Comparison of ENCODE assay signal across 12 cellular contexts in the genomic region with DNA sequence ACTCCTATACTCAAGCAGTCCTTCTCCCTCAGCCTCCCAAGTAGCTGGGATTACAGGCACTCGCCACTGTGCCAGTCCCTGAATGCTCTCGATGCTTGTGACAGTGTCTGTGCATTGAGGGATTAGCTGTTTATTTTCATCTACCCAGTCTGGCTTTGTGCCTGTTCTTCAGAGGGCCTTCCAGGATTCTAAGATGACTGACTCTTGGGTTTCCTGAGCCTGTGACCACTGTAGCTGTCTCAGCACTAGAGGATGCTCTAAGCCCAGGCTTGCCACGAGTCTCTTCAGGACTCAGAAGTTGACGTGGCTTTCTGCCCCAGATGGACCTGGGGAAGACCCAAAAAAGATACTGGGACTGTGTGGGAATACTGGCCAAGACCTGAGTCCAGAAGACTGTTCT.
DNase-seq lines count a peak whose midpoint lies in the region; TF ChIP-seq lines count a peak whose summit lies in the region.
"Had no signal": no experiment of that assay in that cellular context is flagged by ENCODE, and none has a peak within 500 bp of the region (broad histone marks: within the 10 kb centered on the region; RNA-seq: fewer than 3 reads in every experiment).

No MANE protein-coding gene starts in this region.

- no peaks in the 10 kb centered on the region for H4K20me1 ChIP-seq in Loucy (ENCODE audit: insufficient read depth, low read length, poor library complexity, severe bottlenecking)

- H3K79me1 ChIP-seq in neuronal stem cell (ENCODE audit: low read depth, low read length), result no peaks in the 10 kb centered on the region

- no peak overlapping the region for H3K23ac ChIP-seq in neuronal stem cell (ENCODE audit: low read depth, low read length, poor library complexity)

- H3K9me3 ChIP-seq in Loucy (ENCODE audit: insufficient read depth, low read depth, low read length) (no peaks in the 10 kb centered on the region), endodermal cell (ENCODE audit: control insufficient read depth, low read length) (no peaks in the 10 kb centered on the region), neuronal stem cell (replicated peaks in 1 of 2; ENCODE audit: control insufficient read depth in 2 of 2, insufficient read depth in 1 of 2, low read depth in 1 of 2, low read length in 2 of 2) (no peaks in the 10 kb centered on the region), stomach (no peaks in the 10 kb centered on the region)

- H3K27ac Mint-ChIP-seq in endodermal cell, result no peak overlapping the region

- peaks cover 7% of the 10 kb centered on the region for H3K36me3 Mint-ChIP-seq in endodermal cell (ENCODE audit: low read depth)

- H3K4me1 Mint-ChIP-seq in endodermal cell, result no peaks in the 10 kb centered on the region

- H4K8ac ChIP-seq in neuronal stem cell (ENCODE audit: low read depth, low read length), result no peak overlapping the region

- no peak overlapping the region for H3K14ac ChIP-seq in neuronal stem cell (ENCODE audit: low read length)

- H3K4me1 ChIP-seq in Loucy (ENCODE audit: insufficient read depth, low read length, poor library complexity, severe bottlenecking) (no peaks in the 10 kb centered on the region), endodermal cell (ENCODE audit: control insufficient read depth, insufficient read depth, low read length) (no peaks in the 10 kb centered on the region), neuronal stem cell (ENCODE audit: control insufficient read depth in 2 of 2, insufficient read depth in 1 of 2, low read depth in 1 of 2, low read length in 2 of 2) (peaks cover 0 to under 1% of the 10 kb centered on the region in 2 donors), stomach (peaks cover 0 to 18% (median 7%) of the 10 kb centered on the region in 4 donors)

- no peak overlapping the region for H2BK120ac ChIP-seq in neuronal stem cell (ENCODE audit: low read depth, low read length)

- no peak for TF ChIP-seq EP300 in stomach (IDR thresholded peaks at IDR 0.05)

- H3K36me3 ChIP-seq in Loucy (ENCODE audit: insufficient read depth, low read length) (peaks cover 3% of the 10 kb centered on the region; the same call in 1 of the 2 replicates), endodermal cell (ENCODE audit: control insufficient read depth, insufficient read depth, low read length) (no peaks in the 10 kb centered on the region), neuronal stem cell (replicated peaks in 1 of 2; ENCODE audit: control insufficient read depth in 2 of 2, insufficient read depth in 2 of 2, low read length in 2 of 2) (no peaks in the 10 kb centered on the region), stomach (peaks cover 0 to 32% (median 18%) of the 10 kb centered on the region in 4 donors)

- no peaks in the 10 kb centered on the region for H3K9me2 ChIP-seq in Loucy (replicated peaks; ENCODE audit: low read depth, low read length)

- DNase-seq in endodermal cell (no peak), neuronal stem cell (ENCODE audit: low spot score) (no peak), T-helper 9 cell (no peak), stomach (no peak), Kasumi-1 (lab: John Stamatoyannopoulos, UW) (no peak)
- no peak for DNase-seq in activated CD4-positive, alpha-beta T cell treated with anti-CD3 and anti-CD28 coated beads for 48 hours
- DNase-seq: activated CD8-positive, alpha-beta memory T cell treated with anti-CD3 and anti-CD28 coated beads for 24 hours; DMS 273 treated with DMSO at 0.1 percent for 48 hours; stimulated activated naive CD4-positive, alpha-beta T cell treated with Interleukin-2 at 50 U/mL for 16 hours had no signal

- no peaks in the 10 kb centered on the region for H3K27me3 ChIP-seq in Loucy (ENCODE audit: insufficient read depth, low read length, poor library complexity, severe bottlenecking)
- H3K27me3 ChIP-seq in endodermal cell (ENCODE audit: control insufficient read depth, insufficient read depth, low read length, poor library complexity, severe bottlenecking), result peaks cover 6% of the 10 kb centered on the region
- no peaks in the 10 kb centered on the region for H3K27me3 ChIP-seq in neuronal stem cell (ENCODE audit: control insufficient read depth in 3 of 3, insufficient read depth in 3 of 3, low read depth in 1 of 3, low read length in 3 of 3)
- H3K27me3 ChIP-seq in stomach, result no peaks in the 10 kb centered on the region

- H3K27me3 Mint-ChIP-seq in endodermal cell (ENCODE audit: insufficient read depth), result no peaks in the 10 kb centered on the region

- H2AFZ ChIP-seq in Loucy (ENCODE audit: low read length) (no peak overlapping the region), neuronal stem cell (ENCODE audit: low read length) (no peak overlapping the region)

- H2BK12ac ChIP-seq in neuronal stem cell (ENCODE audit: low read length), result no peak overlapping the region

- intact Hi-C loops in stomach (cut with DNase I; ENCODE audit: low total_unique reads), result no loop called here

- H3K79me2 ChIP-seq in Loucy (ENCODE audit: insufficient read depth, low read length), result no peaks in the 10 kb centered on the region

- H3K9ac ChIP-seq in Loucy (ENCODE audit: low read depth, low read length, poor library complexity, severe bottlenecking) (no peak overlapping the region), endodermal cell (ENCODE audit: extremely low read depth, low read length, poor library complexity, severe bottlenecking) (no peak overlapping the region), neuronal stem cell (ENCODE audit: low read depth, low read length, poor library complexity) (no peak overlapping the region)

- peaks cover 4% of the 10 kb centered on the region for H3K9me3 Mint-ChIP-seq in endodermal cell

- TF ChIP-seq POLR2A in stomach (IDR thresholded peaks at IDR 0.05), result no peak

- no peaks in the 10 kb centered on the region for H3F3A ChIP-seq in Loucy (ENCODE audit: low read depth)

- H3K4me2 ChIP-seq in Loucy (ENCODE audit: low read depth, low read length, poor library complexity, severe bottlenecking), result no peak overlapping the region
- H3K4me2 ChIP-seq in neuronal stem cell (ENCODE audit: insufficient read depth, low read length, poor library complexity, severe bottlenecking), result no peak overlapping the region

- H2BK15ac ChIP-seq in neuronal stem cell (ENCODE audit: low read length), result no peak overlapping the region

- TF ChIP-seq CTCF in GM12872 (IDR thresholded peaks at IDR 0.05; ENCODE audit: insufficient read depth, low read depth, low read length) (peak; percentile 27; the same call in 1 of the 3 replicates), Loucy (conservative IDR thresholded peaks at IDR 0.05; ENCODE audit: low read length) (peak; percentile 36), endodermal cell (conservative IDR thresholded peaks at IDR 0.05) (peak; percentile 60), stomach (IDR thresholded peaks at IDR 0.05) (no peak)

- H3K4me3 ChIP-seq in Loucy (ENCODE audit: low read length, poor library complexity, severe bottlenecking) (no peak overlapping the region), endodermal cell (ENCODE audit: low read length) (no peak overlapping the region), neuronal stem cell (ENCODE audit: low read length in 2 of 2) (no peak overlapping the region), stomach (no peak overlapping the region)
- H3K4me3 ChIP-seq: SK-N-MC had no signal

- H3K4me3 Mint-ChIP-seq in endodermal cell, result no peak overlapping the region

- no peak overlapping the region for H3K27ac ChIP-seq in endodermal cell (ENCODE audit: low read depth, low read length)
- no peak overlapping the region for H3K27ac ChIP-seq in neuronal stem cell (replicated peaks; ENCODE audit: low read length)
- no peak overlapping the region for H3K27ac ChIP-seq in stomach
- H3K27ac ChIP-seq: SK-N-MC had no signal

- WGBS in endodermal cell (ENCODE audit: insufficient coverage in 1 of 2, insufficient read length in 1 of 2), 2 experiments, result 89 to 91% methylated on average over 3 to 4 of the region's 4 CpGs
- no CpG with 5 or more reads among the region's 4 CpGs for WGBS in neuronal stem cell (ENCODE audit: extremely low coverage in 2 of 2, insufficient read length in 2 of 2, insufficient replicate concordance in 1 of 2), 2 donors
- 72 to 83% (median 80%) methylated on average over 4 of the region's 4 CpGs for WGBS in stomach, 5 donors

- no peak overlapping the region for H2AK5ac ChIP-seq in neuronal stem cell (ENCODE audit: low read depth, low read length)

- H3K18ac ChIP-seq in neuronal stem cell (ENCODE audit: low read length), result no peak overlapping the region

- H4K91ac ChIP-seq in neuronal stem cell (ENCODE audit: low read depth, low read length, poor library complexity), result no peak overlapping the region

- no peak overlapping the region for H3K4ac ChIP-seq in neuronal stem cell (ENCODE audit: low read length)

- peak overlapping the region; percentile 53 for H2BK5ac ChIP-seq in neuronal stem cell (ENCODE audit: low read length)

Comparison
In these comparisons a context has a peak if more than half of its experiments do, and no peak if none do; other contexts are left out.
1. CTCF ChIP-seq: peak in GM12872 (single experiment), Loucy (single experiment) and endodermal cell (single experiment); none in stomach (0 of 7).